In the genomic region with DNA sequence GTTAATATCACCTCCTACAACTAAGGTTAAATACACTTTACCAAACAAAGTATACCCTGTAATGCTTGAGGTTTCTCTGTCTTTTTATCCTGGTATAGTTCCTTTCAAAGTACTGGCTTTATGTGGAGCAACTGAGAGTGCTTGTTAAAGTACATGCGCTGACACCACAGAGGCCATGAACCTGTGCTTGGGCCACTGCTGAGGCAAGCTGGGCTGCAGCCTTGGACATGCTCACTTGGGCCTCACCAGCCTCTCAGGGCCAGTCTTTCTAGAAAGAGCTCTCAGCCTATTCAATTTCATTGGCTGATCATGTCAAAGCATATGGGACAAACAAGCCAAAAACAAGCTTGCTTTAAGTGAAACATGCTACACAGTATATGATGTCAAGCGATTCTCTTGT, we compare ENCODE assay signal across 7 cellular contexts.
"Had no signal": no experiment of that assay in that cellular context is flagged by ENCODE, and none has a peak within 500 bp of the region (broad histone marks: within the 10 kb centered on the region; RNA-seq: fewer than 3 reads in every experiment).

No MANE protein-coding gene starts in this region.

- H2AFZ ChIP-seq: GM23248 had no signal

- H3K4me3 ChIP-seq: GM23248 had no signal

- H3K9me3 Mint-ChIP-seq: H9, IgD-negative memory B cell had no signal

- H3K4me1 Mint-ChIP-seq: IgD-negative memory B cell had no signal

- FAIRE-seq: HepG2 had no signal

- H3K4me3 Mint-ChIP-seq: H9 had no signal

- H3K27me3 Mint-ChIP-seq: IgD-negative memory B cell had no signal

- ATAC-seq: HepG2 had no signal

- H3K27ac Mint-ChIP-seq: H9, IgD-negative memory B cell had no signal

- H3K27ac ChIP-seq: GM23248 had no signal

- DNase-seq: GM23248, GOT3, H9, HCEC 1CT, KG1 had no signal

- H3K9ac ChIP-seq: GM23248 had no signal
